In the genomic region with DNA sequence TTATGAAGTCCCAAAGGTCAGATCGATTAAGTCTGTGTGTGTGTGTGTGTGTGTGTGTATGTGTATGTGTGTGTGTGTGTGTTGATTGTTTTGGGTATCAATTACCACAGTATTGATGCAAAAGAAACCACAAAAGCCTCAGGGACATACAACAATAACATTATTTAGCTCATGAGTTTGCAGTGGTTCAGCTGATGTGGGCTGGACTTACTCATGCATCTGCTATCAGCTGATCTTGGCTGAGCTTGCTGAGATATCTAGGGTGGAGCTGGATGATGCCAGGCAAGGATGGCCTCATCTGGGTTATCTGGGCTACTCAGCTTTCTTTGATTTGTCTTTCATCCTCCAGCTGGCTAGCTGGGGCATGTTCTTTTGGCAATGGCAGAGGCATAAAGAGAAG, we compare ENCODE assay signal across 15 cellular contexts.
A peak's percentile ranks its signal among the peaks of the same experiment; 100 is the strongest.
DNase-seq lines count a peak whose midpoint lies in the region; ATAC-seq and TF ChIP-seq lines count a peak whose summit lies in the region.
"Had no signal": no experiment of that assay in that cellular context is flagged by ENCODE, and none has a peak within 500 bp of the region (broad histone marks: within the 10 kb centered on the region; RNA-seq: fewer than 3 reads in every experiment).

No MANE protein-coding gene starts in this region.

- POLR2A ChIA-PET in GM10248 (lab: Yijun Ruan, JAX), result no interaction called here

- H3K9me3 ChIP-seq in mucosa of descending colon (no peaks in the 10 kb centered on the region), ovary (no peaks in the 10 kb centered on the region)

- intact Hi-C loops in mucosa of descending colon (cut with DNase I, micrococcal nuclease), result no loop called here
- intact Hi-C loops in ovary (cut with DNase I), result loop anchor here in 1 of 4 donors (10.0 kb wide), 1 partner anchor 88 kb away; no protein-coding TSS in a partner anchor

- no peaks in the 10 kb centered on the region for H3K36me3 ChIP-seq in mucosa of descending colon (ENCODE audit: low read depth)
- no peaks in the 10 kb centered on the region for H3K36me3 ChIP-seq in ovary

- DNase-seq in GM04503 (ENCODE audit: low read depth), result peak; percentile 71
- peak; percentile 88 for DNase-seq in RPMI7951 (ENCODE audit: low read depth)
- peak; percentile 82 for DNase-seq in choroid plexus epithelial cell (ENCODE audit: low read depth)
- DNase-seq in mucosa of descending colon, result no peak
- no peak for DNase-seq in GM10248 (ENCODE audit: extremely low spot score)
- no peak for DNase-seq in ovary
- no peak for DNase-seq in GOT3 (lab: John Stamatoyannopoulos, UW)
- DNase-seq: CD8-positive, alpha-beta T cell; mesenchymal stem cell; NCI-H1092; NCI-H2227 treated with DMSO at 0.1 percent for 48 hours had no signal

- H3K4me1 ChIP-seq in mucosa of descending colon (ENCODE audit: low read depth), result no peaks in the 10 kb centered on the region
- H3K4me1 ChIP-seq in ovary (ENCODE audit: insufficient read depth), result peaks cover 4% of the 10 kb centered on the region

- no peak for TF ChIP-seq EP300 in ovary (IDR thresholded peaks at IDR 0.05)

- no peak overlapping the region for H3K27ac ChIP-seq in ovary
- H3K27ac ChIP-seq: SK-N-MC had no signal

- TF ChIP-seq POLR2A in ovary (IDR thresholded peaks at IDR 0.05), result no peak

- H3K27me3 ChIP-seq in ovary, result no peaks in the 10 kb centered on the region

- ATAC-seq in mucosa of descending colon (peak; percentile 24), GM18502 (IDR thresholded peaks at IDR 0.05; ENCODE audit: poor library complexity, unreplicated experiment) (no peak)
- ATAC-seq: CD8-positive, alpha-beta T cell; esophagus mucosa; WTC11 had no signal

- WGBS in ovary, 3 donors, result 75 to 90% (median 77%) methylated on average over 1 of the region's 1 CpG

- H3K4me3 ChIP-seq in choroid plexus epithelial cell (ENCODE audit: low read depth, low read length) (no peak overlapping the region), mucosa of descending colon (no peak overlapping the region), ovary (no peak overlapping the region)
- H3K4me3 ChIP-seq: SK-N-MC had no signal

- TF ChIP-seq CTCF in choroid plexus epithelial cell (conservative IDR thresholded peaks at IDR 0.05; ENCODE audit: low read depth, low read length), result no peak
- no peak for TF ChIP-seq CTCF in mucosa of descending colon (IDR thresholded peaks at IDR 0.05)
- TF ChIP-seq CTCF in GM10248 (IDR thresholded peaks at IDR 0.05; ENCODE audit: control extremely low read depth, extremely low read depth, low read depth, missing control alignments), result no peak
- TF ChIP-seq CTCF in ovary (IDR thresholded peaks at IDR 0.05), result no peak

- CTCF ChIA-PET in GM10248 (lab: Yijun Ruan, JAX), result interaction anchor here (2.4 kb wide), 1 partner anchor 15 kb away, joined by 8 read pairs; no protein-coding TSS in a partner anchor

Comparison
In these comparisons a context has a peak if more than half of its experiments do, and no peak if none do; other contexts are left out.
1. DNase-seq: peak in GM04503 (single experiment), RPMI7951 (single experiment) and choroid plexus epithelial cell (single experiment); none in mucosa of descending colon (0 of 3), GM10248 (single experiment), ovary (0 of 5) and GOT3 (single experiment).